ENCODE assay signal across 21 cellular contexts in genomic region chr4:91622925-91623600, GRCh38.
"Had no signal": no experiment of that assay in that cellular context is flagged by ENCODE, and none has a peak within 500 bp of the region (broad histone marks: within the 10 kb centered on the region; RNA-seq: fewer than 3 reads in every experiment).

No MANE protein-coding gene starts in this region.

- H3K27me3 ChIP-seq: esophagus squamous epithelium, gastroesophageal sphincter, right lobe of liver, testis, tibial nerve, upper lobe of right lung, vagina had no signal

- ATAC-seq: gastroesophageal sphincter; naive thymus-derived CD4-positive, alpha-beta T cell; right lobe of liver; stimulated activated memory B cell treated with anti-CD40 and anti-IgM and Interleukin-4, amounts not matched to agents 10 μg/mL and 1 μg/mL and 100 μg/mL, for 72 hours; upper lobe of right lung had no signal

- H3K27me3 Mint-ChIP-seq: naive thymus-derived CD4-positive, alpha-beta T cell; stimulated activated memory B cell treated with anti-CD40 and anti-IgM and Interleukin-4, amounts not matched to agents 10 μg/mL and 1 μg/mL and 100 μg/mL, for 72 hours; stimulated activated naive CD8-positive, alpha-beta T cell treated with anti-CD3 and anti-CD28 coated beads, Interleukin-15, Interleukin-2, amounts not matched to agents 100 ng/mL and 50 ng/mL, for 24 hours had no signal

- H3K4me1 Mint-ChIP-seq: naive thymus-derived CD4-positive, alpha-beta T cell; stimulated activated memory B cell treated with anti-CD40 and anti-IgM and Interleukin-4, amounts not matched to agents 10 μg/mL and 1 μg/mL and 100 μg/mL, for 72 hours had no signal

- H3K27ac ChIP-seq: esophagus squamous epithelium, gastroesophageal sphincter, parathyroid adenoma, prostate gland, right lobe of liver, testis, tibial nerve, upper lobe of right lung, vagina had no signal

- H2AFZ ChIP-seq: parathyroid adenoma had no signal

- H3K9ac ChIP-seq: parathyroid adenoma had no signal

- DNase-seq: dermis blood vessel endothelial cell; esophagus squamous epithelium; foreskin fibroblast; glutamatergic neuron; kidney glomerular epithelial cell; naive thymus-derived CD4-positive, alpha-beta T cell; nephron progenitor cell; right lobe of liver; stimulated activated CD4-positive, alpha-beta T cell treated with anti-CD3 and anti-CD28 coated beads, Interleukin-15, amount 100 ng/mL, for 24 hours; stimulated activated CD4-positive, alpha-beta T cell treated with anti-CD3 and anti-CD28 coated beads, Interleukin-1b, Interleukin-23, amount 100 ng/mL, for 48 hours; stimulated activated CD4-positive, alpha-beta T cell treated with anti-CD3 and anti-CD28 coated beads, Interleukin-4, amount 100 ng/mL, for 24 hours; testis; upper lobe of right lung had no signal

- H3K4me3 ChIP-seq: esophagus squamous epithelium, gastroesophageal sphincter, prostate gland, right lobe of liver, testis, tibial nerve, upper lobe of right lung, vagina had no signal

- H3K9me3 ChIP-seq: esophagus squamous epithelium, gastroesophageal sphincter, prostate gland, right lobe of liver, testis, tibial nerve, upper lobe of right lung, vagina had no signal

- H3K27ac Mint-ChIP-seq: naive thymus-derived CD4-positive, alpha-beta T cell; nephron progenitor cell; stimulated activated memory B cell treated with anti-CD40 and anti-IgM and Interleukin-4, amounts not matched to agents 10 μg/mL and 1 μg/mL and 100 μg/mL, for 72 hours; stimulated activated naive CD8-positive, alpha-beta T cell treated with anti-CD3 and anti-CD28 coated beads, Interleukin-15, Interleukin-2, amounts not matched to agents 100 ng/mL and 50 ng/mL, for 24 hours had no signal

- H3K79me2 ChIP-seq: parathyroid adenoma had no signal

- H3K36me3 ChIP-seq: esophagus squamous epithelium, gastroesophageal sphincter, prostate gland, right lobe of liver, tibial nerve, upper lobe of right lung, vagina had no signal

- H3K4me1 ChIP-seq: esophagus squamous epithelium, gastroesophageal sphincter, parathyroid adenoma, prostate gland, right lobe of liver, testis, tibial nerve, upper lobe of right lung, vagina had no signal

- H3K36me3 Mint-ChIP-seq: naive thymus-derived CD4-positive, alpha-beta T cell; stimulated activated memory B cell treated with anti-CD40 and anti-IgM and Interleukin-4, amounts not matched to agents 10 μg/mL and 1 μg/mL and 100 μg/mL, for 72 hours had no signal

- FAIRE-seq: islet of Langerhans had no signal

- H3K4me3 Mint-ChIP-seq: naive thymus-derived CD4-positive, alpha-beta T cell; stimulated activated memory B cell treated with anti-CD40 and anti-IgM and Interleukin-4, amounts not matched to agents 10 μg/mL and 1 μg/mL and 100 μg/mL, for 72 hours; stimulated activated naive CD8-positive, alpha-beta T cell treated with anti-CD3 and anti-CD28 coated beads, Interleukin-15, Interleukin-2, amounts not matched to agents 100 ng/mL and 50 ng/mL, for 24 hours had no signal
